28 cellular contexts compared by ENCODE assay signal in the genomic region with DNA sequence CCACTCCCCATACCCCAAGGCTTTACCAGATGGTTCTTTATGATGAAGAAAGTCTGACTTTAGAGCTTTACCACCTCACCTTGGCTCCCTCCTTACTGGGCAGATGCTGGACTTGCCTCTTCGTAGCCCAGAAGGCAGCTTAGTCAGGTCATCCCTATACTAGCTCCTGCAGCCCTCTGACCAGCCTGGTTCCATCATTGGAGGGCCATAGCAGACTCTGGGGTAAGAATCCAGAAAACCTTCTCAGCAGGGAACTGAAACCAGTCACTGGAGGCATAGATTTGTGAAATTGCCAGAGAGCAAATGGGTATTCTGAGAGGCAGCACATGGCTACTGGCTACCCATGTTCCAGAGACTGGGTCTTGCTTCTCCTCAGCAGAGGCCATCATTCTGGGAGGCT. TPM values are rescaled to one million over a fixed set of nuclear protein-coding genes. Genes with fewer than 3 reads are reported as not detected.
"Had no signal": no experiment of that assay in that cellular context is flagged by ENCODE, and none has a peak within 500 bp of the region (broad histone marks: within the 10 kb centered on the region; RNA-seq: fewer than 3 reads in every experiment).

No MANE protein-coding gene starts in this region.

- ATAC-seq: stimulated activated effector memory CD8-positive, alpha-beta T cell treated with anti-CD3 and anti-CD28 coated beads, Interleukin-12 subunit alpha, Interleukin-12 subunit beta, amount 100 ng/mL, for 72 hours; stimulated activated memory B cell treated with anti-CD40 and anti-IgM and Interleukin-4, amounts not matched to agents 10 μg/mL and 1 μg/mL and 100 μg/mL, for 72 hours; stimulated activated naive B cell treated with anti-CD40 and anti-IgM and Interleukin-4, amounts not matched to agents 10 μg/mL and 1 μg/mL and 100 μg/mL, for 72 hours; stimulated activated naive CD8-positive, alpha-beta T cell treated with anti-CD3 and anti-CD28 coated beads, Interleukin-15, amount 100 ng/mL, for 72 hours; stimulated activated naive CD8-positive, alpha-beta T cell treated with anti-CD3 and anti-CD28 coated beads, Interleukin-15, Interleukin-2, amounts not matched to agents 100 U/mL and 50 U/mL, for 24 hours had no signal

- H3K4me3 Mint-ChIP-seq: stimulated activated effector memory CD8-positive, alpha-beta T cell treated with anti-CD3 and anti-CD28 coated beads, Interleukin-12 subunit alpha, Interleukin-12 subunit beta, amount 100 ng/mL, for 72 hours; stimulated activated memory B cell treated with anti-CD40 and anti-IgM and Interleukin-4, amounts not matched to agents 10 μg/mL and 1 μg/mL and 100 μg/mL, for 72 hours; stimulated activated naive B cell treated with anti-CD40 and anti-IgM and Interleukin-4, amounts not matched to agents 10 μg/mL and 1 μg/mL and 100 μg/mL, for 72 hours; stimulated activated naive CD8-positive, alpha-beta T cell treated with anti-CD3 and anti-CD28 coated beads, Interleukin-15, amount 100 ng/mL, for 72 hours; stimulated activated naive CD8-positive, alpha-beta T cell treated with anti-CD3 and anti-CD28 coated beads, Interleukin-15, Interleukin-2, amounts not matched to agents 100 ng/mL and 50 ng/mL, for 24 hours; type B pancreatic cell had no signal

- H3K27ac Mint-ChIP-seq: stimulated activated effector memory CD8-positive, alpha-beta T cell treated with anti-CD3 and anti-CD28 coated beads, Interleukin-12 subunit alpha, Interleukin-12 subunit beta, amount 100 ng/mL, for 72 hours; stimulated activated memory B cell treated with anti-CD40 and anti-IgM and Interleukin-4, amounts not matched to agents 10 μg/mL and 1 μg/mL and 100 μg/mL, for 72 hours; stimulated activated naive B cell treated with anti-CD40 and anti-IgM and Interleukin-4, amounts not matched to agents 10 μg/mL and 1 μg/mL and 100 μg/mL, for 72 hours; stimulated activated naive CD8-positive, alpha-beta T cell treated with anti-CD3 and anti-CD28 coated beads, Interleukin-15, amount 100 ng/mL, for 72 hours; stimulated activated naive CD8-positive, alpha-beta T cell treated with anti-CD3 and anti-CD28 coated beads, Interleukin-15, Interleukin-2, amounts not matched to agents 100 ng/mL and 50 ng/mL, for 24 hours; type B pancreatic cell had no signal

- H3K27me3 ChIP-seq: thyroid gland, tibial nerve, transverse colon, upper lobe of left lung, uterus, vagina had no signal

- H3K4me3 ChIP-seq: stomach, suprapubic skin, thoracic aorta, thyroid gland, tibial artery, tibial nerve, transverse colon, upper lobe of left lung, uterus, vagina had no signal

- H3K27ac ChIP-seq: stomach, suprapubic skin, thoracic aorta, thyroid gland, tibial artery, tibial nerve, transverse colon, upper lobe of left lung, uterus, vagina had no signal

- H3K4me1 Mint-ChIP-seq: stimulated activated effector memory CD8-positive, alpha-beta T cell treated with anti-CD3 and anti-CD28 coated beads, Interleukin-12 subunit alpha, Interleukin-12 subunit beta, amount 100 ng/mL, for 72 hours; stimulated activated memory B cell treated with anti-CD40 and anti-IgM and Interleukin-4, amounts not matched to agents 10 μg/mL and 1 μg/mL and 100 μg/mL, for 72 hours; stimulated activated naive B cell treated with anti-CD40 and anti-IgM and Interleukin-4, amounts not matched to agents 10 μg/mL and 1 μg/mL and 100 μg/mL, for 72 hours; stimulated activated naive CD8-positive, alpha-beta T cell treated with anti-CD3 and anti-CD28 coated beads, Interleukin-15, amount 100 ng/mL, for 72 hours had no signal

- H3K36me3 Mint-ChIP-seq: stimulated activated effector memory CD8-positive, alpha-beta T cell treated with anti-CD3 and anti-CD28 coated beads, Interleukin-12 subunit alpha, Interleukin-12 subunit beta, amount 100 ng/mL, for 72 hours; stimulated activated memory B cell treated with anti-CD40 and anti-IgM and Interleukin-4, amounts not matched to agents 10 μg/mL and 1 μg/mL and 100 μg/mL, for 72 hours; stimulated activated naive B cell treated with anti-CD40 and anti-IgM and Interleukin-4, amounts not matched to agents 10 μg/mL and 1 μg/mL and 100 μg/mL, for 72 hours; type B pancreatic cell had no signal

- H3K9me3 ChIP-seq: suprapubic skin, thoracic aorta, thyroid gland, tibial artery, transverse colon, uterus, vagina had no signal

- DNase-seq: stimulated activated CD4-positive, alpha-beta T cell treated with anti-CD3 and anti-CD28 coated beads, Interleukin-1b, Interleukin-23, amount 100 ng/mL, for 48 hours; stimulated activated CD4-positive, alpha-beta T cell treated with anti-CD3 and anti-CD28 coated beads, Interleukin-2, amount 100 ng/mL, for 24 hours; stimulated activated CD4-positive, alpha-beta T cell treated with anti-CD3 and anti-CD28 coated beads, Interleukin-2, amount 100 ng/mL, for 48 hours; stimulated activated CD4-positive, alpha-beta T cell treated with anti-CD3 and anti-CD28 coated beads, Interleukin-4, amount 100 ng/mL, for 1 hour; stimulated activated CD4-positive, alpha-beta T cell treated with anti-CD3 and anti-CD28 coated beads, Interleukin-4, amount 100 ng/mL, for 24 hours; stimulated activated CD4-positive, alpha-beta T cell treated with anti-CD3 and anti-CD28 coated beads, Interleukin-4, amount 100 ng/mL, for 4 hours; stimulated activated CD8-positive, alpha-beta memory T cell treated with anti-CD3 and anti-CD28 coated beads, Interleukin-4, amount 100 ng/mL, for 48 hours; stimulated activated naive B cell treated with anti-CD40 and anti-IgM and Interleukin-4, amounts not matched to agents 10 μg/mL and 1 μg/mL and 100 μg/mL, for 72 hours; stimulated activated naive CD4-positive, alpha-beta T cell; stimulated activated naive CD4-positive, alpha-beta T cell treated with Interleukin-2 at 50 U/mL for 16 hours; stimulated activated naive CD8-positive, alpha-beta T cell treated with anti-CD3 and anti-CD28 coated beads, Interleukin-15, amount 100 ng/mL, for 72 hours; stimulated activated naive CD8-positive, alpha-beta T cell treated with anti-CD3 and anti-CD28 coated beads, Interleukin-15, Interleukin-2, amounts not matched to agents 100 U/mL and 50 U/mL, for 24 hours; stomach; substantia nigra; tibial artery; transverse colon; trophoblast cell; uterus had no signal

- H3K36me3 ChIP-seq: stomach, suprapubic skin, thoracic aorta, thyroid gland, tibial artery, tibial nerve, transverse colon, upper lobe of left lung, uterus, vagina had no signal

- H3K27me3 Mint-ChIP-seq: stimulated activated memory B cell treated with anti-CD40 and anti-IgM and Interleukin-4, amounts not matched to agents 10 μg/mL and 1 μg/mL and 100 μg/mL, for 72 hours; stimulated activated naive B cell treated with anti-CD40 and anti-IgM and Interleukin-4, amounts not matched to agents 10 μg/mL and 1 μg/mL and 100 μg/mL, for 72 hours; type B pancreatic cell had no signal

- H3K4me1 ChIP-seq: stomach, suprapubic skin, thyroid gland, tibial artery, transverse colon, upper lobe of left lung, uterus, vagina had no signal

RNA-seq across cellular contexts. Expression of a gene that starts 21.8 kb away (rescaled TPM):
- total RNA-seq: thoracic aorta, vagina had no signal
